In genomic region chr1:50527249-50527986, GRCh38 we compare ENCODE assay signal across 27 cellular contexts.
DNase-seq lines count a peak whose midpoint lies in the region; ATAC-seq, FAIRE-seq and TF ChIP-seq lines count a peak whose summit lies in the region.
"Had no signal": no experiment of that assay in that cellular context is flagged by ENCODE, and none has a peak within 500 bp of the region (broad histone marks: within the 10 kb centered on the region; RNA-seq: fewer than 3 reads in every experiment).

No MANE protein-coding gene starts in this region.

- H2AFZ ChIP-seq in GM12878 (ENCODE audit: control insufficient read depth, low read depth, low read length), result no peak overlapping the region
- H2AFZ ChIP-seq: parathyroid adenoma had no signal

- BruUV-seq in GM12878 (replicated peaks; lab: Mats Ljungman, UMichigan), result no TSS peak

- WGBS in GM12878 (ENCODE audit: insufficient coverage, insufficient replicate concordance, low lambda C conversion rate, missing lambda C conversion rate), result 83% methylated on average over 3 of the region's 3 CpGs

- FAIRE-seq in GM12878 (lab: Jason Lieb, UNC) (no peak), D721Med (lab: Jason Lieb, UNC) (no peak)
- FAIRE-seq: bronchial epithelial cell, kidney had no signal

- no peaks in the 10 kb centered on the region for H3K4me1 ChIP-seq in GM12878 (ENCODE audit: control insufficient read depth, insufficient read depth, low read length)
- H3K4me1 ChIP-seq: Caco-2, parathyroid adenoma, tibial nerve had no signal

- CTCF ChIA-PET in GM12878 (lab: Yijun Ruan, JAX), result no interaction called here

- TF ChIP-seq CTCF in GM12878 (IDR thresholded peaks at IDR 0.05 in 2 of 3, conservative IDR thresholded peaks at IDR 0.05 in 1 of 3; ENCODE audit: control insufficient read depth in 2 of 3, extremely low read depth in 1 of 3, insufficient read depth in 1 of 3, low read depth in 3 of 3, low read length in 3 of 3), result no peak
- TF ChIP-seq CTCF in D721Med (IDR thresholded peaks at IDR 0.05; ENCODE audit: insufficient read depth, missing control alignments), result no peak

- no peak for DNase-seq in activated CD4-positive, CD25-positive, alpha-beta regulatory T cell treated with anti-CD3 and anti-CD28 coated beads, Interleukin-2, amount 50 U/mL, for 72 hours
- DNase-seq in GM12878 (ENCODE audit: low read depth, low spot score), result peak; percentile 21
- DNase-seq in HK-2 (ENCODE audit: unreplicated experiment), result no peak
- DNase-seq in D721Med (ENCODE audit: insufficient read length, low spot score), result no peak
- DNase-seq in NCI-H2107 treated with DMSO at 0.1 percent for 48 hours (lab: John Stamatoyannopoulos, UW; ENCODE audit: unreplicated experiment), result no peak
- DNase-seq in effector CD4-positive, alpha-beta T cell, result no peak
- DNase-seq: activated CD4-positive, alpha-beta T cell treated with anti-CD3 and anti-CD28 coated beads, Interleukin-2, amount 10 ng/mL, durations not matched to agents 7 days and 5 days; activated CD8-positive, alpha-beta memory T cell treated with anti-CD3 and anti-CD28 coated beads, Interleukin-2, amount 50 U/mL, for 4 hours; activated effector memory CD4-positive, alpha-beta T cell treated with Interleukin-2 at 50 U/mL for 16 hours; Caco-2; foreskin melanocyte; GOT3; kidney; naive thymus-derived CD8-positive, alpha-beta T cell; NCI-H1105; NCI-H2081 treated with DMSO at 0.1 percent for 48 hours; NCI-H510A; stimulated activated CD4-positive, alpha-beta T cell treated with anti-CD3 and anti-CD28 coated beads, Interleukin-1b, Interleukin-23, amount 100 ng/mL, for 48 hours; stimulated activated naive CD8-positive, alpha-beta T cell treated with anti-CD3 and anti-CD28 coated beads, Interleukin-15, Interleukin-2, amounts not matched to agents 100 U/mL and 50 U/mL, for 24 hours; SW 1271 had no signal

- POLR2A ChIA-PET in GM12878 (lab: Charles Lee), result no interaction called here

- RAD21 ChIA-PET in GM12878 (lab: Charles Lee; ENCODE audit: unreplicated experiment), result interaction anchor here (0.6 kb wide), 1 partner anchor 35 kb away, joined by 3 read pairs; no protein-coding TSS in a partner anchor

- no peak overlapping the region for H3K4me2 ChIP-seq in GM12878 (ENCODE audit: control insufficient read depth, insufficient read depth)

- TF ChIP-seq RAD21 in GM12878 (IDR thresholded peaks at IDR 0.05; ENCODE audit: insufficient read depth, low read depth, low read length), result no peak

- intact Hi-C loops in GM12878 (cut with micrococcal nuclease; ENCODE audit: unreplicated experiment), result no loop called here

- SMC1A ChIA-PET in GM12878 (lab: Charles Lee; ENCODE audit: uncharacterized antibody, unreplicated experiment), result interaction anchor here (1.4 kb wide), 1 partner anchor 46 kb away, joined by 3 read pairs; no protein-coding TSS in a partner anchor

- no peak overlapping the region for H3K27ac ChIP-seq in GM12878 (ENCODE audit: control insufficient read depth, insufficient read depth)
- H3K27ac ChIP-seq: 22Rv1, epithelial cell of prostate, parathyroid adenoma, tibial nerve had no signal

- ATAC-seq in activated CD4-positive, CD25-positive, alpha-beta regulatory T cell treated with anti-CD3 and anti-CD28 coated beads, Interleukin-2, amount 50 U/mL, for 24 hours, result peak; percentile 48 to 55
- ATAC-seq in HG03060 (IDR thresholded peaks at IDR 0.05; ENCODE audit: low read depth, unreplicated experiment) (peak; percentile 64), GM12878 (peak; percentile 77)
- ATAC-seq: naive thymus-derived CD8-positive, alpha-beta T cell; stimulated activated naive CD8-positive, alpha-beta T cell treated with anti-CD3 and anti-CD28 coated beads, Interleukin-15, Interleukin-2, amounts not matched to agents 100 U/mL and 50 U/mL, for 24 hours had no signal

- no peak overlapping the region for H3K4me3 ChIP-seq in GM12878
- H3K4me3 ChIP-seq: tibial nerve had no signal

- no peak overlapping the region for H3K9ac ChIP-seq in GM12878 (ENCODE audit: control insufficient read depth, insufficient read depth, low read length)
- H3K9ac ChIP-seq: parathyroid adenoma had no signal

- H3K27me3 ChIP-seq in GM12878 (replicated peaks in 1 of 2; ENCODE audit: control insufficient read depth in 2 of 2, insufficient read depth in 2 of 2, low read length in 1 of 2), result no peaks in the 10 kb centered on the region
- H3K27me3 ChIP-seq: tibial nerve had no signal

- H3K79me2 ChIP-seq in GM12878 (ENCODE audit: control insufficient read depth, insufficient read depth, low read length), result no peaks in the 10 kb centered on the region
- H3K79me2 ChIP-seq: parathyroid adenoma had no signal

- H3K9me3 ChIP-seq in GM12878 (replicated peaks; ENCODE audit: control insufficient read depth, insufficient read depth, low read length), result no peaks in the 10 kb centered on the region; the same call in 1 of the 3 replicates
- H3K9me3 ChIP-seq: Caco-2 had no signal

- no peak for TF ChIP-seq POLR2A in GM12878 (IDR thresholded peaks at IDR 0.05; ENCODE audit: low read depth, low read length)

- H3K36me3 ChIP-seq in GM12878 (ENCODE audit: control insufficient read depth in 2 of 2, insufficient read depth in 2 of 2, low read length in 1 of 2), result no peaks in the 10 kb centered on the region

- H4K20me1 ChIP-seq in GM12878 (ENCODE audit: control insufficient read depth, insufficient read depth), result no peaks in the 10 kb centered on the region

- in situ Hi-C loops in GM12878 (cut with MboI), result no loop called here

- TF ChIP-seq EP300 in GM12878 (IDR thresholded peaks at IDR 0.05; ENCODE audit: borderline replicate concordance in 1 of 2, control insufficient read depth in 1 of 2, low read depth in 2 of 2, low read length in 2 of 2), result no peak

TF ChIP-seq in GM12878, 131 proteins besides CTCF, POLR2A, EP300 and RAD21:
- TF ChIP-seq IKZF2 (IDR thresholded peaks at IDR 0.05), result 0 out of 4 replicates have a peak, but pooled peaks of 1 of the 2 experiments have one; percentile 15
- no peak for TF ChIP-seq TCF3 (IDR thresholded peaks at IDR 0.05; ENCODE audit: borderline replicate concordance, insufficient read depth, low read depth, low read length)
- TF ChIP-seq MTA2 (IDR thresholded peaks at IDR 0.05; ENCODE audit: low read depth), result peak; percentile 83
- no peak for TF ChIP-seq ZNF592 (IDR thresholded peaks at IDR 0.05)
- TF ChIP-seq SMARCA5 (IDR thresholded peaks at IDR 0.05), result 0 out of 2 replicates have a peak, but pooled peaks have one; percentile 30
- TF ChIP-seq BACH1 (IDR thresholded peaks at IDR 0.05; ENCODE audit: borderline replicate concordance), result no peak
